In the genomic region with DNA sequence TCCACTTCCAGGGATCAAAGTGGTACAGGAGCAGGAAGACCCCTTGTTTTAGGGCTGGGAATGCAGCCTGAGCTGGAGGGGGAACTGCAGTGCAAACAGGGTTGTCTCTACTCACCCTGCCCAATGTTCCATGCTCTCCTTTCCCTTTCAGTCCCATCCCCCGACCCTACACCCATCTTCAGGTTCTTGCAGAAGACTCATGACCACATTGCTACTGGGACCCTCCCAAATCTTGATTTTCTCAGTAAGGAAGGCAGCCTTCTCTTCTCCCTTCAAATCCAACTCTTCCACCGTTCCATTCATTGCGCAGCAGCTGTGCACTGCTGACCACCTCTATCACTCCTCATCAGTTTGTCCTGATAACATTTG, we compare ENCODE assay signal across 2 cellular contexts.
TF ChIP-seq lines count a peak whose summit lies in the region.

No MANE protein-coding gene starts in this region.

TF ChIP-seq in H1, 55 proteins besides CTCF, POLR2A, EP300 and RAD21:
- TF ChIP-seq NRF1 (IDR thresholded peaks at IDR 0.05; ENCODE audit: low read depth, low read length) (no peak), TBP (IDR thresholded peaks at IDR 0.05; ENCODE audit: low read depth, low read length) (no peak), SAP30 (IDR thresholded peaks at IDR 0.05; ENCODE audit: insufficient read depth, insufficient replicate concordance, low read length) (no peak), CBX5 (IDR thresholded peaks at IDR 0.05; ENCODE audit: low read depth, low read length) (no peak), BRCA1 (IDR thresholded peaks at IDR 0.05; ENCODE audit: low read depth, low read length) (no peak), POU5F1 (IDR thresholded peaks at IDR 0.05; ENCODE audit: low read depth, low read length) (no peak), CBX8 (IDR thresholded peaks at IDR 0.05; ENCODE audit: borderline replicate concordance, low read depth, low read length) (no peak), ASH2L (IDR thresholded peaks at IDR 0.05; ENCODE audit: low read length) (no peak), JUN (IDR thresholded peaks at IDR 0.05; ENCODE audit: low read depth, low read length) (no peak), CTBP2 (IDR thresholded peaks at IDR 0.05; ENCODE audit: borderline replicate concordance, insufficient read depth, insufficient read length, low read length) (no peak), KDM1A (IDR thresholded peaks at IDR 0.05; ENCODE audit: borderline replicate concordance, low read length) (no peak), ZNF274 (IDR thresholded peaks at IDR 0.05; ENCODE audit: borderline replicate concordance, extremely low read depth, low read length) (no peak)
- TF ChIP-seq, protein P1, sequence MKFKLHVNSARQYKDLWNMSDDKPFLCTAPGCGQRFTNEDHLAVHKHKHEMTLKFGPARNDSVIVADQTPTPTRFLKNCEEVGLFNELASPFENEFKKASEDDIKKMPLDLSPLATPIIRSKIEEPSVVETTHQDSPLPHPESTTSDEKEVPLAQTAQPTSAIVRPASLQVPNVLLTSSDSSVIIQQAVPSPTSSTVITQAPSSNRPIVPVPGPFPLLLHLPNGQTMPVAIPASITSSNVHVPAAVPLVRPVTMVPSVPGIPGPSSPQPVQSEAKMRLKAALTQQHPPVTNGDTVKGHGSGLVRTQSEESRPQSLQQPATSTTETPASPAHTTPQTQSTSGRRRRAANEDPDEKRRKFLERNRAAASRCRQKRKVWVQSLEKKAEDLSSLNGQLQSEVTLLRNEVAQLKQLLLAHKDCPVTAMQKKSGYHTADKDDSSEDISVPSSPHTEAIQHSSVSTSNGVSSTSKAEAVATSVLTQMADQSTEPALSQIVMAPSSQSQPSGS (IDR thresholded peaks at IDR 0.05; ENCODE audit: low read length): no peak
- TF ChIP-seq, protein P2, sequence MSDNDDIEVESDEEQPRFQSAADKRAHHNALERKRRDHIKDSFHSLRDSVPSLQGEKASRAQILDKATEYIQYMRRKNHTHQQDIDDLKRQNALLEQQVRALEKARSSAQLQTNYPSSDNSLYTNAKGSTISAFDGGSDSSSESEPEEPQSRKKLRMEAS (IDR thresholded peaks at IDR 0.05): no peak
- TF ChIP-seq, protein P3, sequence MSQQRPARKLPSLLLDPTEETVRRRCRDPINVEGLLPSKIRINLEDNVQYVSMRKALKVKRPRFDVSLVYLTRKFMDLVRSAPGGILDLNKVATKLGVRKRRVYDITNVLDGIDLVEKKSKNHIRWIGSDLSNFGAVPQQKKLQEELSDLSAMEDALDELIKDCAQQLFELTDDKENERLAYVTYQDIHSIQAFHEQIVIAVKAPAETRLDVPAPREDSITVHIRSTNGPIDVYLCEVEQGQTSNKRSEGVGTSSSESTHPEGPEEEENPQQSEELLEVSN (IDR thresholded peaks at IDR 0.05): no peak
- TF ChIP-seq, protein P4, sequence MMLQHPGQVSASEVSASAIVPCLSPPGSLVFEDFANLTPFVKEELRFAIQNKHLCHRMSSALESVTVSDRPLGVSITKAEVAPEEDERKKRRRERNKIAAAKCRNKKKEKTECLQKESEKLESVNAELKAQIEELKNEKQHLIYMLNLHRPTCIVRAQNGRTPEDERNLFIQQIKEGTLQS (IDR thresholded peaks at IDR 0.05; ENCODE audit: insufficient read depth, low read depth, low read length): no peak
- TF ChIP-seq, protein P5, sequence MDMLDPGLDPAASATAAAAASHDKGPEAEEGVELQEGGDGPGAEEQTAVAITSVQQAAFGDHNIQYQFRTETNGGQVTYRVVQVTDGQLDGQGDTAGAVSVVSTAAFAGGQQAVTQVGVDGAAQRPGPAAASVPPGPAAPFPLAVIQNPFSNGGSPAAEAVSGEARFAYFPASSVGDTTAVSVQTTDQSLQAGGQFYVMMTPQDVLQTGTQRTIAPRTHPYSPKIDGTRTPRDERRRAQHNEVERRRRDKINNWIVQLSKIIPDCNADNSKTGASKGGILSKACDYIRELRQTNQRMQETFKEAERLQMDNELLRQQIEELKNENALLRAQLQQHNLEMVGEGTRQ (IDR thresholded peaks at IDR 0.05; ENCODE audit: low read length): no peak

TF ChIP-seq in HepG2, 621 proteins besides CTCF, POLR2A, EP300 and RAD21:
- TF ChIP-seq, protein P6, sequence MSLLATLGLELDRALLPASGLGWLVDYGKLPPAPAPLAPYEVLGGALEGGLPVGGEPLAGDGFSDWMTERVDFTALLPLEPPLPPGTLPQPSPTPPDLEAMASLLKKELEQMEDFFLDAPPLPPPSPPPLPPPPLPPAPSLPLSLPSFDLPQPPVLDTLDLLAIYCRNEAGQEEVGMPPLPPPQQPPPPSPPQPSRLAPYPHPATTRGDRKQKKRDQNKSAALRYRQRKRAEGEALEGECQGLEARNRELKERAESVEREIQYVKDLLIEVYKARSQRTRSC (CRISPR knock-in tag; IDR thresholded peaks at IDR 0.05; ENCODE audit: low read depth): 0 out of 2 replicates have a peak, but pooled peaks have one; percentile 31
- 0 out of 2 replicates have a peak, but pooled peaks have one; percentile 19 for TF ChIP-seq ZMAT3 (CRISPR knock-in tag; conservative IDR thresholded peaks at IDR 0.05)
- TF ChIP-seq PTBP1 (IDR thresholded peaks at IDR 0.05; ENCODE audit: low read depth, low read length, poor library complexity, severe bottlenecking): no peak
- 0 out of 2 replicates have a peak, but pooled peaks have one; percentile 16 for TF ChIP-seq ZMYM3 (CRISPR knock-in tag; IDR thresholded peaks at IDR 0.05)
- TF ChIP-seq, protein P7, sequence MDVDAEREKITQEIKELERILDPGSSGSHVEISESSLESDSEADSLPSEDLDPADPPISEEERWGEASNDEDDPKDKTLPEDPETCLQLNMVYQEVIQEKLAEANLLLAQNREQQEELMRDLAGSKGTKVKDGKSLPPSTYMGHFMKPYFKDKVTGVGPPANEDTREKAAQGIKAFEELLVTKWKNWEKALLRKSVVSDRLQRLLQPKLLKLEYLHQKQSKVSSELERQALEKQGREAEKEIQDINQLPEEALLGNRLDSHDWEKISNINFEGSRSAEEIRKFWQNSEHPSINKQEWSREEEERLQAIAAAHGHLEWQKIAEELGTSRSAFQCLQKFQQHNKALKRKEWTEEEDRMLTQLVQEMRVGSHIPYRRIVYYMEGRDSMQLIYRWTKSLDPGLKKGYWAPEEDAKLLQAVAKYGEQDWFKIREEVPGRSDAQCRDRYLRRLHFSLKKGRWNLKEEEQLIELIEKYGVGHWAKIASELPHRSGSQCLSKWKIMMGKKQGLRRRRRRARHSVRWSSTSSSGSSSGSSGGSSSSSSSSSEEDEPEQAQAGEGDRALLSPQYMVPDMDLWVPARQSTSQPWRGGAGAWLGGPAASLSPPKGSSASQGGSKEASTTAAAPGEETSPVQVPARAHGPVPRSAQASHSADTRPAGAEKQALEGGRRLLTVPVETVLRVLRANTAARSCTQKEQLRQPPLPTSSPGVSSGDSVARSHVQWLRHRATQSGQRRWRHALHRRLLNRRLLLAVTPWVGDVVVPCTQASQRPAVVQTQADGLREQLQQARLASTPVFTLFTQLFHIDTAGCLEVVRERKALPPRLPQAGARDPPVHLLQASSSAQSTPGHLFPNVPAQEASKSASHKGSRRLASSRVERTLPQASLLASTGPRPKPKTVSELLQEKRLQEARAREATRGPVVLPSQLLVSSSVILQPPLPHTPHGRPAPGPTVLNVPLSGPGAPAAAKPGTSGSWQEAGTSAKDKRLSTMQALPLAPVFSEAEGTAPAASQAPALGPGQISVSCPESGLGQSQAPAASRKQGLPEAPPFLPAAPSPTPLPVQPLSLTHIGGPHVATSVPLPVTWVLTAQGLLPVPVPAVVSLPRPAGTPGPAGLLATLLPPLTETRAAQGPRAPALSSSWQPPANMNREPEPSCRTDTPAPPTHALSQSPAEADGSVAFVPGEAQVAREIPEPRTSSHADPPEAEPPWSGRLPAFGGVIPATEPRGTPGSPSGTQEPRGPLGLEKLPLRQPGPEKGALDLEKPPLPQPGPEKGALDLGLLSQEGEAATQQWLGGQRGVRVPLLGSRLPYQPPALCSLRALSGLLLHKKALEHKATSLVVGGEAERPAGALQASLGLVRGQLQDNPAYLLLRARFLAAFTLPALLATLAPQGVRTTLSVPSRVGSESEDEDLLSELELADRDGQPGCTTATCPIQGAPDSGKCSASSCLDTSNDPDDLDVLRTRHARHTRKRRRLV (CRISPR knock-in tag; IDR thresholded peaks at IDR 0.05): peak; percentile 20; the same call in 1 of the 2 replicates
- 0 out of 2 replicates have a peak, but pooled peaks have one; percentile 30 for TF ChIP-seq ATF1 (CRISPR knock-in tag; IDR thresholded peaks at IDR 0.05)
- TF ChIP-seq CCDC6 (CRISPR knock-in tag; IDR thresholded peaks at IDR 0.05): no peak
- TF ChIP-seq, protein P8, sequence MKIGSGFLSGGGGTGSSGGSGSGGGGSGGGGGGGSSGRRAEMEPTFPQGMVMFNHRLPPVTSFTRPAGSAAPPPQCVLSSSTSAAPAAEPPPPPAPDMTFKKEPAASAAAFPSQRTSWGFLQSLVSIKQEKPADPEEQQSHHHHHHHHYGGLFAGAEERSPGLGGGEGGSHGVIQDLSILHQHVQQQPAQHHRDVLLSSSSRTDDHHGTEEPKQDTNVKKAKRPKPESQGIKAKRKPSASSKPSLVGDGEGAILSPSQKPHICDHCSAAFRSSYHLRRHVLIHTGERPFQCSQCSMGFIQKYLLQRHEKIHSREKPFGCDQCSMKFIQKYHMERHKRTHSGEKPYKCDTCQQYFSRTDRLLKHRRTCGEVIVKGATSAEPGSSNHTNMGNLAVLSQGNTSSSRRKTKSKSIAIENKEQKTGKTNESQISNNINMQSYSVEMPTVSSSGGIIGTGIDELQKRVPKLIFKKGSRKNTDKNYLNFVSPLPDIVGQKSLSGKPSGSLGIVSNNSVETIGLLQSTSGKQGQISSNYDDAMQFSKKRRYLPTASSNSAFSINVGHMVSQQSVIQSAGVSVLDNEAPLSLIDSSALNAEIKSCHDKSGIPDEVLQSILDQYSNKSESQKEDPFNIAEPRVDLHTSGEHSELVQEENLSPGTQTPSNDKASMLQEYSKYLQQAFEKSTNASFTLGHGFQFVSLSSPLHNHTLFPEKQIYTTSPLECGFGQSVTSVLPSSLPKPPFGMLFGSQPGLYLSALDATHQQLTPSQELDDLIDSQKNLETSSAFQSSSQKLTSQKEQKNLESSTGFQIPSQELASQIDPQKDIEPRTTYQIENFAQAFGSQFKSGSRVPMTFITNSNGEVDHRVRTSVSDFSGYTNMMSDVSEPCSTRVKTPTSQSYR (CRISPR knock-in tag; IDR thresholded peaks at IDR 0.05; ENCODE audit: borderline replicate concordance): peak; percentile 21; the same call in 1 of the 2 replicates
- TF ChIP-seq, protein P9, sequence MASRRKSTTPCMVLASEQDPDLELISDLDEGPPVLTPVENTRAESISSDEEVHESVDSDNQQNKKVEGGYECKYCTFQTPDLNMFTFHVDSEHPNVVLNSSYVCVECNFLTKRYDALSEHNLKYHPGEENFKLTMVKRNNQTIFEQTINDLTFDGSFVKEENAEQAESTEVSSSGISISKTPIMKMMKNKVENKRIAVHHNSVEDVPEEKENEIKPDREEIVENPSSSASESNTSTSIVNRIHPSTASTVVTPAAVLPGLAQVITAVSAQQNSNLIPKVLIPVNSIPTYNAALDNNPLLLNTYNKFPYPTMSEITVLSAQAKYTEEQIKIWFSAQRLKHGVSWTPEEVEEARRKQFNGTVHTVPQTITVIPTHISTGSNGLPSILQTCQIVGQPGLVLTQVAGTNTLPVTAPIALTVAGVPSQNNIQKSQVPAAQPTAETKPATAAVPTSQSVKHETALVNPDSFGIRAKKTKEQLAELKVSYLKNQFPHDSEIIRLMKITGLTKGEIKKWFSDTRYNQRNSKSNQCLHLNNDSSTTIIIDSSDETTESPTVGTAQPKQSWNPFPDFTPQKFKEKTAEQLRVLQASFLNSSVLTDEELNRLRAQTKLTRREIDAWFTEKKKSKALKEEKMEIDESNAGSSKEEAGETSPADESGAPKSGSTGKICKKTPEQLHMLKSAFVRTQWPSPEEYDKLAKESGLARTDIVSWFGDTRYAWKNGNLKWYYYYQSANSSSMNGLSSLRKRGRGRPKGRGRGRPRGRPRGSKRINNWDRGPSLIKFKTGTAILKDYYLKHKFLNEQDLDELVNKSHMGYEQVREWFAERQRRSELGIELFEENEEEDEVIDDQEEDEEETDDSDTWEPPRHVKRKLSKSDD (CRISPR knock-in tag; IDR thresholded peaks at IDR 0.05; ENCODE audit: low read depth): 0 out of 2 replicates have a peak, but pooled peaks have one; percentile 2
- 0 out of 2 replicates have a peak, but pooled peaks have one; percentile 51 for TF ChIP-seq ZNF224 (CRISPR knock-in tag; IDR thresholded peaks at IDR 0.05)
- 0 out of 2 replicates have a peak, but pooled peaks have one; percentile 35 for TF ChIP-seq TMF1 (CRISPR knock-in tag; IDR thresholded peaks at IDR 0.05; ENCODE audit: low read depth)
- TF ChIP-seq AGO2 (optimal IDR thresholded peaks at IDR 0.05; ENCODE audit: low read depth, low read length): peak; percentile 42
- peak; percentile 18; the same call in 1 of the 2 replicates for TF ChIP-seq KAT7 (CRISPR knock-in tag; IDR thresholded peaks at IDR 0.05; ENCODE audit: borderline replicate concordance)
- TF ChIP-seq, protein P10, sequence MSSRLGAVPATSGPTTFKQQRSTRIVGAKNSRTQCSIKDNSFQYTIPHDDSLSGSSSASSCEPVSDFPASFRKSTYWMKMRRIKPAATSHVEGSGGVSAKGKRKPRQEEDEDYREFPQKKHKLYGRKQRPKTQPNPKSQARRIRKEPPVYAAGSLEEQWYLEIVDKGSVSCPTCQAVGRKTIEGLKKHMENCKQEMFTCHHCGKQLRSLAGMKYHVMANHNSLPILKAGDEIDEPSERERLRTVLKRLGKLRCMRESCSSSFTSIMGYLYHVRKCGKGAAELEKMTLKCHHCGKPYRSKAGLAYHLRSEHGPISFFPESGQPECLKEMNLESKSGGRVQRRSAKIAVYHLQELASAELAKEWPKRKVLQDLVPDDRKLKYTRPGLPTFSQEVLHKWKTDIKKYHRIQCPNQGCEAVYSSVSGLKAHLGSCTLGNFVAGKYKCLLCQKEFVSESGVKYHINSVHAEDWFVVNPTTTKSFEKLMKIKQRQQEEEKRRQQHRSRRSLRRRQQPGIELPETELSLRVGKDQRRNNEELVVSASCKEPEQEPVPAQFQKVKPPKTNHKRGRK (CRISPR knock-in tag; IDR thresholded peaks at IDR 0.05): peak; percentile 30; the same call in 1 of the 2 replicates
- TF ChIP-seq ZNF253 (CRISPR knock-in tag; IDR thresholded peaks at IDR 0.05; ENCODE audit: borderline replicate concordance): no peak
- TF ChIP-seq DNMT1 (CRISPR knock-in tag; IDR thresholded peaks at IDR 0.05): no peak
- TF ChIP-seq ETV6 (CRISPR knock-in tag; conservative IDR thresholded peaks at IDR 0.05): no peak
- peak; percentile 72 for TF ChIP-seq ZNF781 (CRISPR knock-in tag; IDR thresholded peaks at IDR 0.05; ENCODE audit: borderline replicate concordance, not compliant biosample characterization)
- no peak for TF ChIP-seq ZNF780A (CRISPR knock-in tag; IDR thresholded peaks at IDR 0.05)
